Comparison of ENCODE assay signal across 26 cellular contexts in the genomic region with DNA sequence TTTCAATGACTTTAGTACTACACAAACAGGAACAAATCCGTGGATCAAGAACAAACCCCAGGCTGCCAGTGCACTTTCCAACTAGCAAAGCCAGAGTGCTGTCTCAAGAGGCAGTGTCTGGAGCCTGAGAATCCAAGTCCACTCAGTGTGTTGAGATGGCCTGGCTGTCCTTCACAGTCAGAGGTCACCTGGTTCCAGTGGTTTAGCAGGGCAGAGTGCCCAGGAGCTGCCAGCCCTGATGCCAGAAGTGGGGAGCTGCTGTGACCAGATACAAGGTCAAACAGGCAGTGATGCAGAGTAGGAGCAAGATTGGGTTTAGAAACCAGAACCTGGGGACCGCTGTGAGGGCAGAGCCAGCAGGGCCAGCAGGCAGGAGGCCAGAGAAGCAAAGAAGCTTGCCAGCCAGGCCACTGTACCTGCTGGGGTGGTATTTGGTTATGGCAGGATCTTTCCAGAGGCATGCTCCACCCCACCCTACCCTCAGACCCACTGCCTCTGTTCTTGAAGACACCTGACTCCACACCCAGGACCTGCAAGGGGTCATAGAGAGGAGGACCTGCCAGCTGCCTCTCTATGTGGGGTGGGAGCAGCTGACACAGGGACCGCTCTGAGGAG. TPM values are rescaled to one million over a fixed set of nuclear protein-coding genes. Genes with fewer than 3 reads are reported as not detected.
"Had no signal": no experiment of that assay in that cellular context is flagged by ENCODE, and none has a peak within 500 bp of the region (broad histone marks: within the 10 kb centered on the region; RNA-seq: fewer than 3 reads in every experiment).

No MANE protein-coding gene starts in this region.

- H3K9me3 Mint-ChIP-seq: activated naive CD4-positive, alpha-beta T cell treated with anti-CD3 and anti-CD28 coated beads for 36 hours; activated naive CD8-positive, alpha-beta T cell treated with anti-CD3 and anti-CD28 coated beads, Interleukin-2, amount 10 ng/mL, durations not matched to agents 7 days and 5 days; activated T-cell treated with anti-CD3 and anti-CD28 coated beads, Interleukin-2, amount 50 U/mL, for 4 hours; immature natural killer cell; T-helper 1 cell treated with Interleukin-12 subunit alpha and Interleukin-12 subunit beta and Interleukin-4 antibody, amounts not matched to agents 30 μg/mL and 1 μg/mL, for 36 hours had no signal

- H3K27me3 ChIP-seq: body of pancreas, cardiac muscle cell had no signal

- H3K4me3 ChIP-seq: body of pancreas, cardiac muscle cell, mucosa of descending colon, sigmoid colon had no signal

- H3K36me3 ChIP-seq: cardiac muscle cell, sigmoid colon had no signal

- H3K27ac ChIP-seq: body of pancreas, cardiac muscle cell, epithelial cell of prostate, sigmoid colon had no signal

- H3K36me3 Mint-ChIP-seq: activated naive CD8-positive, alpha-beta T cell treated with anti-CD3 and anti-CD28 coated beads, Interleukin-2, amount 10 ng/mL, durations not matched to agents 7 days and 5 days; immature natural killer cell; memory B cell; naive B cell had no signal

- DNase-seq: activated B cell treated with CpG ODN at 0.5 μM for 24 hours; activated CD4-positive, alpha-beta T cell treated with anti-CD3 and anti-CD28 coated beads for 36 hours; activated CD4-positive, alpha-beta T cell treated with anti-CD3 and anti-CD28 coated beads, Interleukin-2, amount 50 U/mL, for 4 hours; activated CD8-positive, alpha-beta memory T cell treated with anti-CD3 and anti-CD28 coated beads, Interleukin-2, amount 50 U/mL, for 48 hours; activated naive CD4-positive, alpha-beta T cell treated with anti-CD3 and anti-CD28 coated beads for 36 hours; activated naive CD8-positive, alpha-beta T cell treated with anti-CD3 and anti-CD28 coated beads, Interleukin-2, amount 10 ng/mL, durations not matched to agents 7 days and 5 days; activated T-cell treated with anti-CD3 and anti-CD28 coated beads, Interleukin-2, amount 50 U/mL, for 4 hours; body of pancreas; immature natural killer cell; kidney glomerular epithelial cell; mucosa of descending colon; naive B cell; occipital lobe; sigmoid colon; stimulated activated CD4-positive, alpha-beta T cell treated with anti-CD3 and anti-CD28 coated beads, Interleukin-4, amount 100 ng/mL, for 1 hour; stimulated activated naive CD4-positive, alpha-beta T cell treated with Interleukin-2 at 50 U/mL for 16 hours; T1000 had no signal

- ATAC-seq: activated CD4-positive, alpha-beta T cell treated with anti-CD3 and anti-CD28 coated beads for 36 hours; activated T-cell treated with anti-CD3 and anti-CD28 coated beads, Interleukin-2, amount 50 U/mL, for 4 hours; body of pancreas; mucosa of descending colon had no signal

- H3K27ac Mint-ChIP-seq: activated B cell treated with CpG ODN at 0.5 μM for 24 hours; activated CD4-positive, alpha-beta T cell treated with anti-CD3 and anti-CD28 coated beads for 36 hours; activated naive CD4-positive, alpha-beta T cell treated with anti-CD3 and anti-CD28 coated beads for 36 hours; activated naive CD8-positive, alpha-beta T cell treated with anti-CD3 and anti-CD28 coated beads, Interleukin-2, amount 10 ng/mL, durations not matched to agents 7 days and 5 days; immature natural killer cell; memory B cell; T-helper 1 cell treated with Interleukin-12 subunit alpha and Interleukin-12 subunit beta and Interleukin-4 antibody, amounts not matched to agents 30 μg/mL and 1 μg/mL, for 36 hours had no signal

- H3K9me3 ChIP-seq: body of pancreas, mucosa of descending colon, sigmoid colon had no signal

- H3K4me1 Mint-ChIP-seq: activated B cell treated with CpG ODN at 0.5 μM for 24 hours; activated CD4-positive, alpha-beta T cell treated with anti-CD3 and anti-CD28 coated beads for 36 hours; activated naive CD8-positive, alpha-beta T cell treated with anti-CD3 and anti-CD28 coated beads, Interleukin-2, amount 10 ng/mL, durations not matched to agents 7 days and 5 days; immature natural killer cell; memory B cell; naive B cell had no signal

- H3K4me1 ChIP-seq: body of pancreas, sigmoid colon had no signal

- H3K4me3 Mint-ChIP-seq: activated B cell treated with CpG ODN at 0.5 μM for 24 hours; activated CD4-positive, alpha-beta T cell treated with anti-CD3 and anti-CD28 coated beads for 36 hours; activated naive CD4-positive, alpha-beta T cell treated with anti-CD3 and anti-CD28 coated beads for 36 hours; activated naive CD8-positive, alpha-beta T cell treated with anti-CD3 and anti-CD28 coated beads, Interleukin-2, amount 10 ng/mL, durations not matched to agents 7 days and 5 days; activated T-cell treated with anti-CD3 and anti-CD28 coated beads, Interleukin-2, amount 50 U/mL, for 4 hours; immature natural killer cell; memory B cell; T-helper 1 cell treated with Interleukin-12 subunit alpha and Interleukin-12 subunit beta and Interleukin-4 antibody, amounts not matched to agents 30 μg/mL and 1 μg/mL, for 36 hours had no signal

RNA-seq across cellular contexts. Expression of a gene that starts 35.6 kb away (rescaled TPM):
- total RNA-seq: activated B cell treated with CpG ODN at 0.5 μM for 24 hours; activated CD4-positive, alpha-beta T cell treated with anti-CD3 and anti-CD28 coated beads for 36 hours; activated CD8-positive, alpha-beta memory T cell treated with anti-CD3 and anti-CD28 coated beads for 36 hours; activated naive CD4-positive, alpha-beta T cell treated with anti-CD3 and anti-CD28 coated beads for 36 hours; activated naive CD8-positive, alpha-beta T cell treated with anti-CD3 and anti-CD28 coated beads, Interleukin-2, amount 10 ng/mL, durations not matched to agents 7 days and 5 days; activated T-cell treated with anti-CD3 and anti-CD28 coated beads, Interleukin-2, amount 50 U/mL, for 4 hours; body of pancreas; cardiac muscle cell; chondrocyte; fibroblast of villous mesenchyme; posterior vena cava; renal cortical epithelial cell had no signal
